ENCODE assay signal across 8 cellular contexts in genomic region chr12:50764861-50765324, GRCh38. TPM values are rescaled to one million over a fixed set of nuclear protein-coding genes. Genes with fewer than 3 reads are reported as not detected.
DNase-seq lines count a peak whose midpoint lies in the region; ATAC-seq, FAIRE-seq and TF ChIP-seq lines count a peak whose summit lies in the region.

No MANE protein-coding gene starts in this region.

- H3K9me3 Mint-ChIP-seq in immature natural killer cell: no peaks in the 10 kb centered on the region

- FAIRE-seq in K562 (lab: Jason Lieb, UNC): no peak

- no peaks in the 10 kb centered on the region for H3F3A ChIP-seq in PC-3 (ENCODE audit: low read length, unreplicated experiment)

- no peaks in the 10 kb centered on the region for H3K36me3 Mint-ChIP-seq in immature natural killer cell

- H3K36me3 ChIP-seq in PC-3 (ENCODE audit: low read depth, low read length) (peaks cover 4% of the 10 kb centered on the region; the same call in 1 of the 2 replicates), K562 (ENCODE audit: control insufficient read depth, insufficient read depth, low read length) (peaks cover 3% of the 10 kb centered on the region; the same call in 1 of the 3 replicates), spleen (peaks cover 0 to under 1% (median 0%) of the 10 kb centered on the region in 6 donors)

- whole genome bisulfite sequencing in K562 (ENCODE audit: insufficient coverage, low coverage, missing lambda C conversion rate): 0% methylated on average over 17 of the region's 17 CpGs
- WGBS in spleen, 5 donors: 0 to 2% (median 1%) methylated on average over 14 to 17 of the region's 17 CpGs

- TF ChIP-seq CTCF in PC-3 (conservative IDR thresholded peaks at IDR 0.05; ENCODE audit: low read depth, low read length) (no peak), K562 (IDR thresholded peaks at IDR 0.05 in 2 of 3, conservative IDR thresholded peaks at IDR 0.05 in 1 of 3; ENCODE audit: insufficient read depth in 2 of 3, low read depth in 1 of 3, low read length in 3 of 3) (no peak), spleen (IDR thresholded peaks at IDR 0.05 in 8 of 11, conservative IDR thresholded peaks at IDR 0.05 in 3 of 11) (no peak)

- H3K4me1 ChIP-seq in PC-3 (ENCODE audit: insufficient read depth, low read length): peaks cover 28% of the 10 kb centered on the region
- H3K4me1 ChIP-seq in K562 (replicated peaks in 1 of 2; ENCODE audit: control insufficient read depth in 2 of 2, insufficient read depth in 2 of 2, low read length in 2 of 2): peaks cover 18 to 21% of the 10 kb centered on the region in 2 experiments
- H3K4me1 ChIP-seq in spleen: peaks cover 17 to 81% (median 36%) of the 10 kb centered on the region in 6 donors

- DNase-seq in stimulated activated naive CD4-positive, alpha-beta T cell (lab: John Stamatoyannopoulos, UW): peak; percentile 39 to 77 (median 60)
- no peak for DNase-seq in stimulated activated naive CD4-positive, alpha-beta T cell treated with Interleukin-2 at 50 U/mL for 16 hours (lab: John Stamatoyannopoulos, UW)
- DNase-seq in PC-3 (peak; percentile 45), K562 (ENCODE audit: extremely low read depth in 1 of 4, low spot score in 3 of 4) (peak in 1 of 4 experiments; percentile 49), immature natural killer cell (no peak), spleen (no peak), NCI-H510A treated with DMSO at 0.1 percent for 48 hours (lab: John Stamatoyannopoulos, UW) (no peak)

- H2AFZ ChIP-seq in PC-3 (ENCODE audit: low read length) (peak overlapping the region; percentile 87), K562 (ENCODE audit: low read depth, low read length) (peak overlapping the region; percentile 92)

- peak overlapping the region; percentile 88 to 97 (median 89) for H3K4me3 Mint-ChIP-seq in immature natural killer cell

- H3K4me1 Mint-ChIP-seq in immature natural killer cell: peaks cover 38 to 57% of the 10 kb centered on the region in 2 donors

- H3K27me3 ChIP-seq in PC-3 (ENCODE audit: low read length): no peaks in the 10 kb centered on the region
- H3K27me3 ChIP-seq in K562 (ENCODE audit: control insufficient read depth in 2 of 2, insufficient read depth in 2 of 2, low read length in 2 of 2): no peaks in the 10 kb centered on the region
- no peaks in the 10 kb centered on the region for H3K27me3 ChIP-seq in spleen (replicated peaks in 1 of 7)

- TF ChIP-seq EP300 in K562 (IDR thresholded peaks at IDR 0.05; ENCODE audit: low read length): no peak

- H3K4me3 ChIP-seq in PC-3 (ENCODE audit: low read length) (peak overlapping the region; percentile 71), K562 (peak overlapping the region; percentile 84), spleen (peak overlapping the region; percentile 97 to 100 (median 100))

- H3K27me3 Mint-ChIP-seq in immature natural killer cell (ENCODE audit: low read depth in 3 of 3): peaks cover 16 to 25% (median 25%) of the 10 kb centered on the region in 3 donors

- H3K79me2 ChIP-seq in PC-3 (ENCODE audit: low read length) (peaks cover 79% of the 10 kb centered on the region), K562 (ENCODE audit: control insufficient read depth, insufficient read depth, low read length) (peaks cover 83% of the 10 kb centered on the region)

- CTCF ChIA-PET in PC-3 (lab: Charles Lee) (interaction anchor here (0.6 to 1.5 kb wide), 14 partner anchors 9 to 544 kb away, joined by 3 to 17 read pairs (median 4); partner anchors contain the start of gene SLC11A2), K562 (lab: Yijun Ruan, JAX; ENCODE audit: low intra/inter-chr PET ratio) (interaction anchor here (0.6 to 1.6 kb wide), 3 partner anchors 223 to 263 kb away, joined by 3 to 5 read pairs (median 3); no protein-coding TSS in a partner anchor)

- H3K9me2 ChIP-seq in PC-3 (replicated peaks; ENCODE audit: low read length): no peaks in the 10 kb centered on the region

- BruUV-seq in PC-3 (replicated peaks; lab: Mats Ljungman, UMichigan) (no TSS peak), K562 (replicated peaks; lab: Mats Ljungman, UMichigan) (no TSS peak)

- peak overlapping the region; percentile 93 for H3K4me2 ChIP-seq in PC-3 (ENCODE audit: low read length)
- H3K4me2 ChIP-seq in K562 (ENCODE audit: insufficient read depth, low read length): peak overlapping the region; percentile 95

- POLR2A ChIA-PET in PC-3 (lab: Charles Lee; ENCODE audit: unreplicated experiment) (interaction anchor here (0.6 kb wide), 1 partner anchor 151 kb away, joined by 4 read pairs; no protein-coding TSS in a partner anchor), K562 (lab: Yijun Ruan, JAX) (interaction anchor here (0.5 to 2.8 kb wide), 21 partner anchors 9 to 319 kb away, joined by 3 to 15 read pairs (median 4); partner anchors contain the start of genes CSRNP2 and SLC11A2)

- ATAC-seq in HG03103 (IDR thresholded peaks at IDR 0.05; ENCODE audit: low read depth, unreplicated experiment) (peak; percentile 29), PC-3 (peak; percentile 6), K562 (no peak; the same call in 1 of the 3 replicates)

- no peak for TF ChIP-seq POLR2A in K562 (conservative IDR thresholded peaks at IDR 0.05)
- TF ChIP-seq POLR2A in spleen (IDR thresholded peaks at IDR 0.05): no peak

- H3K27ac ChIP-seq in PC-3 (ENCODE audit: low read length): peak overlapping the region; percentile 97
- peak overlapping the region; percentile 99 for H3K27ac ChIP-seq in K562 (ENCODE audit: extremely low read depth, low read depth, low read length)
- H3K27ac ChIP-seq in spleen: peak overlapping the region; percentile 95 to 100 (median 98)

- intact Hi-C loops in PC-3 (cut with micrococcal nuclease) (loop anchor here (1.0 to 10.0 kb wide), 5 partner anchors 22 to 260 kb away; partner anchors contain the start of gene DIP2B), K562 (cut with micrococcal nuclease) (loop anchor here (1.0 to 10.0 kb wide), 6 partner anchors 60 to 678 kb away; partner anchors contain the start of gene SMARCD1), spleen (cut with DNase I; ENCODE audit: low total_unique reads) (loop anchor here (10.0 kb wide), 1 partner anchor 160 kb away; a partner anchor contains a TSS)

- no peaks in the 10 kb centered on the region for H3K9me1 ChIP-seq in K562 (ENCODE audit: control insufficient read depth, insufficient read depth, low read length)

- TF ChIP-seq RAD21 in K562 (CRISPR knock-in tag; conservative IDR thresholded peaks at IDR 0.05 in 1 of 2, IDR thresholded peaks at IDR 0.05 in 1 of 2): no peak

- peak overlapping the region; percentile 88 to 98 (median 94) for H3K27ac Mint-ChIP-seq in immature natural killer cell

- peak overlapping the region; percentile 98 for H3K9ac ChIP-seq in PC-3 (ENCODE audit: low read length)
- H3K9ac ChIP-seq in K562 (ENCODE audit: insufficient read depth in 1 of 2, low read depth in 2 of 2, low read length in 2 of 2): peak overlapping the region; percentile 95 to 97

- 0 out of 2 replicates have a peak, but pooled peaks cover 4% of the 10 kb centered on the region for H4K20me1 ChIP-seq in PC-3 (ENCODE audit: low read length)
- no peaks in the 10 kb centered on the region for H4K20me1 ChIP-seq in K562 (replicated peaks; ENCODE audit: control insufficient read depth, insufficient read depth, low read length)

- no peaks in the 10 kb centered on the region for H3K9me3 ChIP-seq in PC-3 (ENCODE audit: low read length)
- no peaks in the 10 kb centered on the region for H3K9me3 ChIP-seq in K562 (replicated peaks; ENCODE audit: control insufficient read depth, insufficient read depth, low read depth, low read length)
- H3K9me3 ChIP-seq in spleen: no peaks in the 10 kb centered on the region

- in situ Hi-C loops in K562 (cut with MboI): loop anchor here (5.0 kb wide), 1 partner anchor 47 kb away; no protein-coding TSS in a partner anchor

TF ChIP-seq in K562, 482 proteins besides CTCF, POLR2A, EP300 and RAD21 (continues in another document):
- TF ChIP-seq ZNF384 (IDR thresholded peaks at IDR 0.05; ENCODE audit: low read depth, low read length) (no peak), PCBP2 (IDR thresholded peaks at IDR 0.05; ENCODE audit: low read depth, low read length, poor library complexity, severe bottlenecking) (no peak)

RNA-seq across cellular contexts. Expression of gene ATF1, which starts 1.0 kb away (rescaled TPM):
- total RNA-seq in PC-3 (2014; rRNA removed) (46.7 and 67.2 TPM in 2 replicates), K562 (2014; rRNA removed) (74.8 and 75.1 TPM in 2 replicates), K562 (2014; rRNA removed; fragmentation: Illumina TruSeq; extraction: Trizol) (43.3 and 56.1 TPM in 2 replicates), K562 (2015; rRNA removed; fragmentation: Illumina TruSeq; extraction: Trizol) (46.6 and 48.9 TPM in 2 replicates), K562 (2021) (51.1 and 51.4 TPM in 2 replicates), spleen (10 to 100 TPM; 17.4 to 41.7 (median 30.7) TPM)
- total RNA-seq in K562 (2011; cell fraction: chromatin; rRNA removed; ENCODE audit: low replicate concordance): 26.6 and 28.7 TPM in 2 replicates
- total RNA-seq in K562 (2011; cell fraction: nucleolus; rRNA removed): 23.5 and 27.1 TPM in 2 replicates
- 20.5 and 21.0 TPM in 2 replicates for total RNA-seq in K562 (2011; cell fraction: nucleoplasm; rRNA removed)
- polyA plus RNA-seq in K562 (2011; rRNA removed) (83.5 and 87.8 TPM in 2 replicates), K562 (2014; fragmentation: Illumina TruSeq; extraction: Trizol) (61.5 and 62.2 TPM in 2 replicates), K562 (2014; fragmentation: Nextera tagmentation; extraction: Ambion mirVana) (10 to 100 TPM; 19.8 to 24.5 TPM), K562 (2014; rRNA removed) (60.1 and 78.3 TPM in 2 replicates), immature natural killer cell (10 to 100 TPM; 34.9 to 43.8 (median 37.6) TPM), spleen (10 to 100 TPM; 10.3 to 16.1 (median 12.5) TPM)
- 39.7 and 78.8 TPM in 2 replicates for polyA plus RNA-seq in K562 (2011; cell fraction: cytosol; rRNA removed)
- polyA plus RNA-seq in K562 (2011; cell fraction: nucleus; rRNA removed): 36.0 and 39.0 TPM in 2 replicates
- 33.6 and 43.3 TPM in 2 replicates for polyA plus RNA-seq in K562 (2012)
- polyA minus RNA-seq in K562 (2011; rRNA and poly(A)+ RNA removed): 68.4 and 70.8 TPM in 2 replicates
- polyA minus RNA-seq in K562 (2011; cell fraction: cytosol; rRNA and poly(A)+ RNA removed): 30.5 and 35.6 TPM in 2 replicates
- 14.3 and 31.5 TPM in 2 replicates for polyA minus RNA-seq in K562 (2011; cell fraction: nucleus; rRNA and poly(A)+ RNA removed)

Comparison
In these comparisons a context has a peak if more than half of its experiments do, and no peak if none do; other contexts are left out.
1. DNase-seq: peak in stimulated activated naive CD4-positive, alpha-beta T cell (6 of 6) and PC-3 (single experiment); none in stimulated activated naive CD4-positive, alpha-beta T cell treated with Interleukin-2 at 50 U/mL for 16 hours (single experiment), immature natural killer cell (0 of 3), spleen (single experiment) and NCI-H510A treated with DMSO at 0.1 percent for 48 hours (single experiment).
2. Peak in every context shown above with its lines, with median percentiles within 50 percentile points of each other: H3K27ac ChIP-seq and H3K4me3 ChIP-seq.